In genomic region chr2:11502740-11503292, GRCh38 we compare ENCODE assay signal across 27 cellular contexts. TPM values are rescaled to one million over a fixed set of nuclear protein-coding genes. Genes with fewer than 3 reads are reported as not detected.
DNase-seq lines count a peak whose midpoint lies in the region; FAIRE-seq and TF ChIP-seq lines count a peak whose summit lies in the region.
"Had no signal": no experiment of that assay in that cellular context is flagged by ENCODE, and none has a peak within 500 bp of the region (broad histone marks: within the 10 kb centered on the region; RNA-seq: fewer than 3 reads in every experiment).

No MANE protein-coding gene starts in this region.

- H3K27me3 Mint-ChIP-seq in astrocyte (ENCODE audit: low read depth, unreplicated experiment) (no peaks in the 10 kb centered on the region), neural progenitor cell (ENCODE audit: insufficient read depth, low read depth) (peaks cover 12% of the 10 kb centered on the region)
- peaks cover 7 to 25% of the 10 kb centered on the region in 2 donors for H3K27me3 Mint-ChIP-seq in CD4-positive, alpha-beta memory T cell

- H3K4me3 ChIP-seq in astrocyte (ENCODE audit: insufficient read depth, low read depth, low read length) (no peak overlapping the region), neural progenitor cell (no peak overlapping the region)
- H3K4me3 ChIP-seq in CD4-positive, alpha-beta memory T cell (ENCODE audit: low read length in 2 of 2) = no peak overlapping the region
- H3K4me3 ChIP-seq: SJCRH30, tibial nerve had no signal

- no peak for TF ChIP-seq CTCF in astrocyte (IDR thresholded peaks at IDR 0.05; ENCODE audit: insufficient read depth, low read depth, low read length)
- TF ChIP-seq CTCF in neural progenitor cell (IDR thresholded peaks at IDR 0.05) = no peak

- H3K27ac Mint-ChIP-seq in astrocyte (ENCODE audit: unreplicated experiment) = peak overlapping the region; percentile 30
- H3K27ac Mint-ChIP-seq in neural progenitor cell = peak overlapping the region; percentile 48
- H3K27ac Mint-ChIP-seq in CD4-positive, alpha-beta memory T cell = no peak overlapping the region
- H3K27ac Mint-ChIP-seq: activated T-cell treated with anti-CD3 and anti-CD28 coated beads, Interleukin-2, amount 50 U/mL, for 24 hours; natural killer cell treated with Interleukin-12 subunit alpha and Interleukin-12 subunit beta and Interleukin-15 and Interleukin-18, amount 100 ng/mL, for 72 hours had no signal

- FAIRE-seq in astrocyte (lab: Jason Lieb, UNC) = no peak
- FAIRE-seq: endometrium, H1, RCC 7860 had no signal

- H3K4me1 Mint-ChIP-seq in astrocyte (ENCODE audit: low read depth, unreplicated experiment) (peaks cover 34% of the 10 kb centered on the region), neural progenitor cell (peaks cover 49% of the 10 kb centered on the region)
- peaks cover 0 to 7% (median 4%) of the 10 kb centered on the region in 4 donors for H3K4me1 Mint-ChIP-seq in CD4-positive, alpha-beta memory T cell

- H3K79me2 ChIP-seq in astrocyte (ENCODE audit: insufficient read depth, low read length) = no peaks in the 10 kb centered on the region
- peaks cover 91% of the 10 kb centered on the region for H3K79me2 ChIP-seq in neural progenitor cell (ENCODE audit: low read depth)

- peaks cover 22% of the 10 kb centered on the region for H3F3A ChIP-seq in neural progenitor cell (ENCODE audit: low read depth)

- H3K36me3 Mint-ChIP-seq in astrocyte (ENCODE audit: low read depth, unreplicated experiment) (no peaks in the 10 kb centered on the region), neural progenitor cell (peaks cover 42% of the 10 kb centered on the region)
- no peaks in the 10 kb centered on the region for H3K36me3 Mint-ChIP-seq in CD4-positive, alpha-beta memory T cell
- H3K36me3 Mint-ChIP-seq: natural killer cell treated with Interleukin-12 subunit alpha and Interleukin-12 subunit beta and Interleukin-15 and Interleukin-18, amount 100 ng/mL, for 72 hours had no signal

- no peaks in the 10 kb centered on the region for H4K20me1 ChIP-seq in astrocyte (ENCODE audit: insufficient read depth, low read length)
- H4K20me1 ChIP-seq in neural progenitor cell (ENCODE audit: low read depth) = peaks cover 58% of the 10 kb centered on the region

- H3K4me2 ChIP-seq in astrocyte (ENCODE audit: low read length) = no peak overlapping the region
- H3K4me2 ChIP-seq in neural progenitor cell = no peak overlapping the region

- H3K4me1 ChIP-seq in astrocyte (ENCODE audit: insufficient read depth, low read length) = no peaks in the 10 kb centered on the region
- H3K4me1 ChIP-seq in neural progenitor cell = peaks cover 23% of the 10 kb centered on the region
- no peaks in the 10 kb centered on the region for H3K4me1 ChIP-seq in CD4-positive, alpha-beta memory T cell (ENCODE audit: insufficient read depth, low read length)

- H3K27me3 ChIP-seq in astrocyte (ENCODE audit: insufficient read depth, low read length) (peaks cover 8% of the 10 kb centered on the region), neural progenitor cell (no peaks in the 10 kb centered on the region)
- no peaks in the 10 kb centered on the region for H3K27me3 ChIP-seq in CD4-positive, alpha-beta memory T cell (ENCODE audit: insufficient read depth, low read length)
- H3K27me3 ChIP-seq: SJCRH30, tibial nerve had no signal

- DNase-seq in DMS 273 (lab: John Stamatoyannopoulos, UW; ENCODE audit: unreplicated experiment) (peak; percentile 8), DMS 273 treated with DMSO at 0.1 percent for 48 hours (lab: John Stamatoyannopoulos, UW) (no peak), NCI-H226 (peak; percentile 14), astrocyte (ENCODE audit: low read depth) (no peak), neural progenitor cell (ENCODE audit: low spot score) (no peak), NCI-H2081 (lab: John Stamatoyannopoulos, UW) (no peak), germinal center (ENCODE audit: low spot score) (no peak)
- no peak for DNase-seq in CD4-positive, alpha-beta memory T cell
- DNase-seq: activated gamma-delta T cell; activated T-cell treated with anti-CD3 and anti-CD28 coated beads, Interleukin-2, amount 50 U/mL, for 24 hours; C1 segment of cervical spinal cord; Caco-2; cerebellar nuclear complex; hippocampal formation; left colon; NCI-H1105; NCI-H1930; NCI-H526 treated with DMSO at 0.1 percent for 48 hours; SJCRH30; stimulated activated CD4-positive, alpha-beta T cell treated with anti-CD3 and anti-CD28 coated beads, Interleukin-4, amount 100 ng/mL, for 24 hours; SW 1271 had no signal

- CTCF ChIA-PET in CD4-positive, alpha-beta memory T cell (lab: Charles Lee; ENCODE audit: partially characterized antibody) = no interaction called here

- POLR2A ChIA-PET in CD4-positive, alpha-beta memory T cell (lab: Charles Lee; ENCODE audit: partially characterized antibody) = no interaction called here

- H3K36me3 ChIP-seq in astrocyte (ENCODE audit: insufficient read depth, low read length) = no peaks in the 10 kb centered on the region
- H3K36me3 ChIP-seq in neural progenitor cell = no peaks in the 10 kb centered on the region
- H3K36me3 ChIP-seq in CD4-positive, alpha-beta memory T cell (ENCODE audit: insufficient read depth, low read length) = no peaks in the 10 kb centered on the region
- H3K36me3 ChIP-seq: SJCRH30, tibial nerve had no signal

- H2AFZ ChIP-seq in astrocyte (ENCODE audit: low read depth, low read length) (no peak overlapping the region), neural progenitor cell (replicated peaks) (no peak overlapping the region)

- intact Hi-C loops in CD4-positive, alpha-beta memory T cell (cut with micrococcal nuclease) = no loop called here

- no peak overlapping the region for H3K4me3 Mint-ChIP-seq in astrocyte (ENCODE audit: unreplicated experiment)
- no peak overlapping the region for H3K4me3 Mint-ChIP-seq in neural progenitor cell
- H3K4me3 Mint-ChIP-seq in CD4-positive, alpha-beta memory T cell = no peak overlapping the region
- H3K4me3 Mint-ChIP-seq: activated T-cell treated with anti-CD3 and anti-CD28 coated beads, Interleukin-2, amount 50 U/mL, for 24 hours; natural killer cell treated with Interleukin-12 subunit alpha and Interleukin-12 subunit beta and Interleukin-15 and Interleukin-18, amount 100 ng/mL, for 72 hours had no signal

- H3K27ac ChIP-seq in astrocyte (ENCODE audit: low read depth, low read length) (no peak overlapping the region), neural progenitor cell (no peak overlapping the region)
- no peak overlapping the region for H3K27ac ChIP-seq in CD4-positive, alpha-beta memory T cell (ENCODE audit: low read depth, low read length)
- H3K27ac ChIP-seq: 22Rv1, SJCRH30, tibial nerve had no signal

- H3K9ac ChIP-seq in astrocyte (ENCODE audit: low read length) (no peak overlapping the region), neural progenitor cell (no peak overlapping the region)

- H3K9me3 Mint-ChIP-seq in astrocyte (ENCODE audit: unreplicated experiment) (peaks cover 6% of the 10 kb centered on the region), neural progenitor cell (peaks cover 19% of the 10 kb centered on the region)
- peaks cover 0 to 5% (median under 1%) of the 10 kb centered on the region in 8 donors for H3K9me3 Mint-ChIP-seq in CD4-positive, alpha-beta memory T cell
- H3K9me3 Mint-ChIP-seq: natural killer cell treated with Interleukin-12 subunit alpha and Interleukin-12 subunit beta and Interleukin-15 and Interleukin-18, amount 100 ng/mL, for 72 hours had no signal

- H3K9me3 ChIP-seq in astrocyte (ENCODE audit: insufficient read depth, low read depth, low read length) (peaks cover 3% of the 10 kb centered on the region), neural progenitor cell (ENCODE audit: low read depth) (no peaks in the 10 kb centered on the region)
- no peaks in the 10 kb centered on the region for H3K9me3 ChIP-seq in CD4-positive, alpha-beta memory T cell (ENCODE audit: control insufficient read depth in 1 of 2, low read length in 2 of 2)
- H3K9me3 ChIP-seq: Caco-2, SJCRH30 had no signal

RNA-seq across cellular contexts. Expression of gene GREB1, which starts 31.0 kb away (rescaled TPM):
- total RNA-seq in astrocyte (9.3 and 14.5 TPM in 2 replicates), neural progenitor cell (ENCODE audit: low replicate concordance) (30.8 and 33.2 TPM in 2 replicates)
- 1 to 10 TPM in 1 of 2 experiments, under 1 TPM in 1; 0.19 to 1.1 TPM for total RNA-seq in CD4-positive, alpha-beta memory T cell
- not detected for polyA plus RNA-seq in CD4-positive, alpha-beta memory T cell

RNA-seq across cellular contexts. Expression of gene E2F6, which starts 36.9 kb away (rescaled TPM):
- 20.3 and 22.1 TPM in 2 replicates for total RNA-seq in astrocyte
- 29.4 and 36.3 TPM in 2 replicates for total RNA-seq in neural progenitor cell (ENCODE audit: low replicate concordance)
- total RNA-seq in CD4-positive, alpha-beta memory T cell = 1 to 10 TPM; 8.0 to 8.5 TPM
- 1 to 10 TPM; 3.2 to 4.4 TPM for polyA plus RNA-seq in CD4-positive, alpha-beta memory T cell

Comparison
In these comparisons a context has a peak if more than half of its experiments do, and no peak if none do; other contexts are left out.
1. DNase-seq: peak in DMS 273 (single experiment) and NCI-H226 (single experiment); none in DMS 273 treated with DMSO at 0.1 percent for 48 hours (single experiment), astrocyte (single experiment), neural progenitor cell (single experiment), NCI-H2081 (0 of 2), germinal center (single experiment) and CD4-positive, alpha-beta memory T cell (0 of 5).
2. H3K27ac Mint-ChIP-seq: peak in astrocyte (single experiment) and neural progenitor cell (single experiment); none in CD4-positive, alpha-beta memory T cell (0 of 7).